ENCODE assay signal across 8 cellular contexts in genomic region chr1:25619101-25619890, GRCh38. TPM values are rescaled to one million over a fixed set of nuclear protein-coding genes. Genes with fewer than 3 reads are reported as not detected.
DNase-seq lines count a peak whose midpoint lies in the region; ATAC-seq, FAIRE-seq and TF ChIP-seq lines count a peak whose summit lies in the region.

No MANE protein-coding gene starts in this region.

- POLR2A ChIA-PET in GM12878 (lab: Charles Lee): no interaction called here

- H3K36me3 Mint-ChIP-seq in H9 (ENCODE audit: insufficient read depth in 1 of 3, low read depth in 3 of 3) (peaks cover 0 to 2% (median 0%) of the 10 kb centered on the region in 3 experiments; a peak in 1 of 7 replicates), immature natural killer cell (no peaks in the 10 kb centered on the region)

- ATAC-seq in GM12878 (0 out of 3 replicates have a peak, but pooled peaks have one; percentile 5), HG02840 (IDR thresholded peaks at IDR 0.05; ENCODE audit: low FRiP score, unreplicated experiment) (no peak), GM18867 (IDR thresholded peaks at IDR 0.05; ENCODE audit: unreplicated experiment) (no peak)

- H3K9me3 Mint-ChIP-seq in H9 (no peaks in the 10 kb centered on the region), immature natural killer cell (no peaks in the 10 kb centered on the region)

- H4K20me1 ChIP-seq in H9 (ENCODE audit: control insufficient read depth, insufficient read depth, insufficient read length) (no peaks in the 10 kb centered on the region), GM12878 (ENCODE audit: control insufficient read depth, insufficient read depth) (no peaks in the 10 kb centered on the region)

- H3K9ac ChIP-seq in H9 (ENCODE audit: extremely low read depth, insufficient read length, low read length) (no peak overlapping the region), GM12878 (ENCODE audit: control insufficient read depth, insufficient read depth, low read length) (no peak overlapping the region)

- H2BK120ac ChIP-seq in H9 (ENCODE audit: low read depth, low read length, poor library complexity, severe bottlenecking): no peak overlapping the region

- H3K23me2 ChIP-seq in H9 (ENCODE audit: insufficient read length, low read depth, low read length, poor library complexity, severe bottlenecking): peaks cover 16% of the 10 kb centered on the region

- H3K79me2 ChIP-seq in H9 (ENCODE audit: insufficient read depth, low read length) (no peaks in the 10 kb centered on the region), GM12878 (ENCODE audit: control insufficient read depth, insufficient read depth, low read length) (no peaks in the 10 kb centered on the region)

- no peak overlapping the region for H3K18ac ChIP-seq in H9 (ENCODE audit: insufficient read length, low read depth, low read length)

- H4K91ac ChIP-seq in H9 (ENCODE audit: insufficient read length, low read depth, low read length): no peak overlapping the region

- H3K27ac Mint-ChIP-seq in H9: no peak overlapping the region
- H3K27ac Mint-ChIP-seq in immature natural killer cell: peak overlapping the region in 3 of 6 donors; percentile 26 to 84 (median 79)

- H3K4me1 Mint-ChIP-seq in H9: peaks cover 33 to 34% of the 10 kb centered on the region in 2 experiments
- H3K4me1 Mint-ChIP-seq in immature natural killer cell: peaks cover 63 to 69% of the 10 kb centered on the region in 2 donors

- BruUV-seq in GM12878 (replicated peaks; lab: Mats Ljungman, UMichigan): no TSS peak

- in situ Hi-C loops in SK-MEL-5 (cut with HindIII; ENCODE audit: low pct_unique_long_range_greater_than_20kb, low sequenced_read_pairs) (no loop called here), GM12878 (cut with MboI) (no loop called here)

- H3T11ph ChIP-seq in H9 (ENCODE audit: low read length): no peak overlapping the region

- no peak overlapping the region for H2BK20ac ChIP-seq in H9 (ENCODE audit: low read depth, low read length, poor library complexity, severe bottlenecking)

- peak; percentile 41 for TF ChIP-seq RAD21 in GM12878 (IDR thresholded peaks at IDR 0.05; ENCODE audit: insufficient read depth, low read depth, low read length)

- H3K4ac ChIP-seq in H9 (ENCODE audit: low read depth, low read length): no peak overlapping the region

- no peaks in the 10 kb centered on the region for H3K79me1 ChIP-seq in H9 (ENCODE audit: insufficient read depth, low read depth, low read length, poor library complexity, severe bottlenecking)

- RAD21 ChIA-PET in GM12878 (lab: Charles Lee; ENCODE audit: unreplicated experiment): no interaction called here

- no peak overlapping the region for H4K8ac ChIP-seq in H9 (replicated peaks; ENCODE audit: insufficient read length, low read depth, low read length)

- H2AK5ac ChIP-seq in H9 (ENCODE audit: insufficient read length, low read length): no peak overlapping the region

- TF ChIP-seq POLR2A in GM12878 (IDR thresholded peaks at IDR 0.05; ENCODE audit: low read depth, low read length): no peak

- H2BK5ac ChIP-seq in H9 (ENCODE audit: insufficient read length, low read length): no peak overlapping the region

- no peaks in the 10 kb centered on the region; the same call in 1 of the 2 replicates for H3K27me3 ChIP-seq in H9 (ENCODE audit: insufficient read depth, low read length)
- peaks cover 0 to 4% of the 10 kb centered on the region in 2 experiments; a peak in 2 of 4 replicates for H3K27me3 ChIP-seq in GM12878 (replicated peaks in 1 of 2; ENCODE audit: control insufficient read depth in 2 of 2, insufficient read depth in 2 of 2, low read length in 1 of 2)

- no peak overlapping the region for H3K23ac ChIP-seq in H9 (ENCODE audit: insufficient read length, low read depth, low read length)

- H3K4me1 ChIP-seq in H9 (ENCODE audit: insufficient read depth, low read length) (no peaks in the 10 kb centered on the region), GM12878 (ENCODE audit: control insufficient read depth, insufficient read depth, low read length) (peaks cover 42% of the 10 kb centered on the region)

- no peak overlapping the region for H3K27ac ChIP-seq in H9 (ENCODE audit: insufficient read length, low read depth, low read length)
- H3K27ac ChIP-seq in GM12878 (ENCODE audit: control insufficient read depth, insufficient read depth): no peak overlapping the region

- WGBS in H9 (ENCODE audit: extremely low coverage, insufficient read length, low lambda C conversion rate): no CpG with 5 or more reads among the region's 11 CpGs
- WGBS in GM12878 (ENCODE audit: insufficient coverage, insufficient replicate concordance, low lambda C conversion rate, missing lambda C conversion rate): 41% methylated on average over 11 of the region's 11 CpGs

- FAIRE-seq in GM12878 (lab: Jason Lieb, UNC): no peak

- H3K4me3 Mint-ChIP-seq in H9 (peak overlapping the region; percentile 66 to 79; a peak in 4 of 5 replicates), immature natural killer cell (peak overlapping the region; percentile 67 to 86 (median 83))

- H3K56ac ChIP-seq in H9 (ENCODE audit: insufficient read length, low read depth, low read length): no peak overlapping the region

- H3K27me3 Mint-ChIP-seq in H9 (ENCODE audit: low read depth): peaks cover 33% of the 10 kb centered on the region
- H3K27me3 Mint-ChIP-seq in immature natural killer cell (ENCODE audit: low read depth in 3 of 3): peaks cover 7 to 32% (median 15%) of the 10 kb centered on the region in 3 donors

- DNase-seq in AG09319 (ENCODE audit: extremely low read depth, low read depth) (no peak), H9 (peak; percentile 84), SK-MEL-5 (ENCODE audit: low read depth, low spot score) (peak; percentile 37), GM12878 (ENCODE audit: low read depth, low spot score) (no peak), immature natural killer cell (peak; percentile 28 to 32 (median 29))
- DNase-seq in stimulated activated CD4-positive, alpha-beta T cell treated with anti-CD3 and anti-CD28 coated beads, Interleukin-1b, Interleukin-23, amount 100 ng/mL, for 48 hours: peak; percentile 55

- H3K9me3 ChIP-seq in H9 (ENCODE audit: control insufficient read depth, low read depth, low read length) (no peaks in the 10 kb centered on the region), GM12878 (replicated peaks; ENCODE audit: control insufficient read depth, insufficient read depth, low read length) (no peaks in the 10 kb centered on the region)

- TF ChIP-seq EP300 in GM12878 (IDR thresholded peaks at IDR 0.05; ENCODE audit: borderline replicate concordance in 1 of 2, control insufficient read depth in 1 of 2, low read depth in 2 of 2, low read length in 2 of 2): no peak

- no peak overlapping the region for H3K14ac ChIP-seq in H9 (ENCODE audit: insufficient read depth, low read length)

- no peak overlapping the region for H2BK12ac ChIP-seq in H9 (ENCODE audit: insufficient read length, low read depth, low read length)

- H2AFZ ChIP-seq in H9 (ENCODE audit: low read length): no peak overlapping the region
- H2AFZ ChIP-seq in GM12878 (ENCODE audit: control insufficient read depth, low read depth, low read length): no peak overlapping the region

- TF ChIP-seq CTCF in AG09319 (IDR thresholded peaks at IDR 0.05; ENCODE audit: low read depth, low read length): peak; percentile 84
- TF ChIP-seq CTCF in H9 (conservative IDR thresholded peaks at IDR 0.05): peak; percentile 97
- TF ChIP-seq CTCF in GM12878 (IDR thresholded peaks at IDR 0.05 in 2 of 3, conservative IDR thresholded peaks at IDR 0.05 in 1 of 3; ENCODE audit: control insufficient read depth in 2 of 3, extremely low read depth in 1 of 3, insufficient read depth in 1 of 3, low read depth in 3 of 3, low read length in 3 of 3): peak; percentile 38 to 81 (median 79)

- intact Hi-C loops in GM12878 (cut with micrococcal nuclease; ENCODE audit: unreplicated experiment): no loop called here

- SMC1A ChIA-PET in GM12878 (lab: Charles Lee; ENCODE audit: uncharacterized antibody, unreplicated experiment): interaction anchor here (0.9 to 1.3 kb wide), 3 partner anchors 10 to 57 kb away, joined by 3 read pairs; no protein-coding TSS in a partner anchor

- H2BK15ac ChIP-seq in H9 (ENCODE audit: low read depth, low read length): no peak overlapping the region

- CTCF ChIA-PET in GM12878 (lab: Yijun Ruan, JAX): interaction anchor here (0.9 to 2.3 kb wide), 13 partner anchors 9 to 191 kb away, joined by 3 to 7 read pairs (median 4); partner anchors contain the start of gene LDLRAP1

- no peak overlapping the region for H4K5ac ChIP-seq in H9 (ENCODE audit: insufficient read length, low read depth, low read length)

- H3K4me3 ChIP-seq in GM12878: no peak overlapping the region

- H3K4me2 ChIP-seq in H9 (ENCODE audit: insufficient read depth, insufficient read length, low read length) (no peak overlapping the region), GM12878 (ENCODE audit: control insufficient read depth, insufficient read depth) (peak overlapping the region; percentile 51)

- no peaks in the 10 kb centered on the region for H3K36me3 ChIP-seq in GM12878 (ENCODE audit: control insufficient read depth in 2 of 2, insufficient read depth in 2 of 2, low read length in 1 of 2)

TF ChIP-seq in GM12878, 131 proteins besides CTCF, POLR2A, EP300 and RAD21 (continues in another document):
- peak; percentile 28; the same call in 1 of the 2 replicates for TF ChIP-seq SMC3 (IDR thresholded peaks at IDR 0.05; ENCODE audit: borderline replicate concordance, low read length)

RNA-seq across cellular contexts. Expression of gene MAN1C1, which starts 2.7 kb away (rescaled TPM):
- 9.3 and 9.9 TPM in 2 replicates for total RNA-seq in H9 (2021)
- total RNA-seq in SK-MEL-5 (2014; rRNA removed; shearing (Covaris generic)): 0.40 and 0.67 TPM in 2 replicates
- 1.5 and 4.9 TPM in 2 replicates for polyA plus RNA-seq in SK-MEL-5 (2015; cell fraction: cytosol; rRNA removed)
- polyA plus RNA-seq in SK-MEL-5 (2015; cell fraction: nucleus; rRNA removed): 0.68 TPM in 1 of 2 replicates, not detected in the other
- 0.58 and 0.88 TPM in 2 replicates for total RNA-seq in GM12878 (2013; cell fraction: nucleolus; rRNA removed)
- 0.23 TPM in 1 of 2 replicates, not detected in the other for total RNA-seq in GM12878 (2014; rRNA removed)
- total RNA-seq in GM12878 (2014; rRNA removed; fragmentation: Illumina TruSeq; extraction: Trizol): 0.09 and 0.22 TPM in 2 replicates
- total RNA-seq in GM12878 (2021): 0.19 and 0.21 TPM in 2 replicates
- polyA plus RNA-seq in GM12878 (2011; ENCODE audit: low read depth): not detected
- 0.35 and 0.38 TPM in 2 replicates for polyA plus RNA-seq in GM12878 (2011; rRNA removed)
- 0.64 and 0.70 TPM in 2 replicates for polyA plus RNA-seq in GM12878 (2011; cell fraction: cytosol; rRNA removed)
- polyA plus RNA-seq in GM12878 (2011; cell fraction: nucleus; rRNA removed): 1.0 and 1.1 TPM in 2 replicates
- polyA plus RNA-seq in GM12878 (2012): 0.16 and 0.29 TPM in 2 replicates
- 0.12 TPM in 1 of 2 replicates, not detected in the other for polyA plus RNA-seq in GM12878 (2014; fragmentation: Illumina TruSeq; extraction: Trizol)
- not detected for polyA plus RNA-seq in GM12878 (2014; fragmentation: Nextera tagmentation; extraction: Ambion mirVana)
- polyA plus RNA-seq in GM12878 (2014; rRNA removed): 0.18 and 0.56 TPM in 2 replicates
- polyA plus RNA-seq in GM12878 (2016; fragmentation: Nextera tagmentation; extraction: Ambion mirVana): under 1 TPM in 1 of 2 experiments, not detected in 1; 0.15 TPM
- polyA minus RNA-seq in GM12878 (2011; rRNA and poly(A)+ RNA removed): 0.46 and 0.80 TPM in 2 replicates
- polyA minus RNA-seq in GM12878 (2011; cell fraction: cytosol; rRNA and poly(A)+ RNA removed): 0.62 TPM in 1 of 2 replicates, not detected in the other
- 0.24 and 0.29 TPM in 2 replicates for polyA minus RNA-seq in GM12878 (2011; cell fraction: nucleus; rRNA and poly(A)+ RNA removed)
- 1 to 10 TPM in 2 of 3 donors, under 1 TPM in 1; 0.48 to 2.8 (median 1.2) TPM for polyA plus RNA-seq in immature natural killer cell

Comparison
In these comparisons a context has a peak if more than half of its experiments do, and no peak if none do; other contexts are left out.
1. DNase-seq: peak in H9 (single experiment), SK-MEL-5 (single experiment), immature natural killer cell (3 of 3) and stimulated activated CD4-positive, alpha-beta T cell treated with anti-CD3 and anti-CD28 coated beads, Interleukin-1b, Interleukin-23, amount 100 ng/mL, for 48 hours (single experiment); none in AG09319 (single experiment) and GM12878 (single experiment).
2. Peak in every context shown above with its lines, with median percentiles within 50 percentile points of each other: CTCF ChIP-seq.